1 cellular context compared by ENCODE assay signal in genomic region chr1:204726478-204726877, GRCh38.
TF ChIP-seq lines count a peak whose summit lies in the region.

No MANE protein-coding gene starts in this region.

TF ChIP-seq in WTC11, 78 proteins besides CTCF, POLR2A, EP300 and RAD21 (continued from another document):
- TF ChIP-seq, protein P1, sequence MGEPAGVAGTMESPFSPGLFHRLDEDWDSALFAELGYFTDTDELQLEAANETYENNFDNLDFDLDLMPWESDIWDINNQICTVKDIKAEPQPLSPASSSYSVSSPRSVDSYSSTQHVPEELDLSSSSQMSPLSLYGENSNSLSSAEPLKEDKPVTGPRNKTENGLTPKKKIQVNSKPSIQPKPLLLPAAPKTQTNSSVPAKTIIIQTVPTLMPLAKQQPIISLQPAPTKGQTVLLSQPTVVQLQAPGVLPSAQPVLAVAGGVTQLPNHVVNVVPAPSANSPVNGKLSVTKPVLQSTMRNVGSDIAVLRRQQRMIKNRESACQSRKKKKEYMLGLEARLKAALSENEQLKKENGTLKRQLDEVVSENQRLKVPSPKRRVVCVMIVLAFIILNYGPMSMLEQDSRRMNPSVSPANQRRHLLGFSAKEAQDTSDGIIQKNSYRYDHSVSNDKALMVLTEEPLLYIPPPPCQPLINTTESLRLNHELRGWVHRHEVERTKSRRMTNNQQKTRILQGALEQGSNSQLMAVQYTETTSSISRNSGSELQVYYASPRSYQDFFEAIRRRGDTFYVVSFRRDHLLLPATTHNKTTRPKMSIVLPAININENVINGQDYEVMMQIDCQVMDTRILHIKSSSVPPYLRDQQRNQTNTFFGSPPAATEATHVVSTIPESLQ (CRISPR knock-in tag; IDR thresholded peaks at IDR 0.05), result no peak
- TF ChIP-seq, protein P2, sequence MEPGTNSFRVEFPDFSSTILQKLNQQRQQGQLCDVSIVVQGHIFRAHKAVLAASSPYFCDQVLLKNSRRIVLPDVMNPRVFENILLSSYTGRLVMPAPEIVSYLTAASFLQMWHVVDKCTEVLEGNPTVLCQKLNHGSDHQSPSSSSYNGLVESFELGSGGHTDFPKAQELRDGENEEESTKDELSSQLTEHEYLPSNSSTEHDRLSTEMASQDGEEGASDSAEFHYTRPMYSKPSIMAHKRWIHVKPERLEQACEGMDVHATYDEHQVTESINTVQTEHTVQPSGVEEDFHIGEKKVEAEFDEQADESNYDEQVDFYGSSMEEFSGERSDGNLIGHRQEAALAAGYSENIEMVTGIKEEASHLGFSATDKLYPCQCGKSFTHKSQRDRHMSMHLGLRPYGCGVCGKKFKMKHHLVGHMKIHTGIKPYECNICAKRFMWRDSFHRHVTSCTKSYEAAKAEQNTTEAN (CRISPR knock-in tag; IDR thresholded peaks at IDR 0.05), result no peak
- TF ChIP-seq CDX4 (CRISPR knock-in tag; IDR thresholded peaks at IDR 0.05; ENCODE audit: borderline replicate concordance) (no peak), ESRRA (CRISPR knock-in tag; IDR thresholded peaks at IDR 0.05; ENCODE audit: borderline replicate concordance) (no peak), ZNF232 (CRISPR knock-in tag; IDR thresholded peaks at IDR 0.05) (no peak), ZNF425 (CRISPR knock-in tag; conservative IDR thresholded peaks at IDR 0.05) (no peak)
- TF ChIP-seq, protein P3, sequence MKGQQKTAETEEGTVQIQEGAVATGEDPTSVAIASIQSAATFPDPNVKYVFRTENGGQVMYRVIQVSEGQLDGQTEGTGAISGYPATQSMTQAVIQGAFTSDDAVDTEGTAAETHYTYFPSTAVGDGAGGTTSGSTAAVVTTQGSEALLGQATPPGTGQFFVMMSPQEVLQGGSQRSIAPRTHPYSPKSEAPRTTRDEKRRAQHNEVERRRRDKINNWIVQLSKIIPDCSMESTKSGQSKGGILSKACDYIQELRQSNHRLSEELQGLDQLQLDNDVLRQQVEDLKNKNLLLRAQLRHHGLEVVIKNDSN (CRISPR knock-in tag; IDR thresholded peaks at IDR 0.05), result no peak
- TF ChIP-seq, protein P4, sequence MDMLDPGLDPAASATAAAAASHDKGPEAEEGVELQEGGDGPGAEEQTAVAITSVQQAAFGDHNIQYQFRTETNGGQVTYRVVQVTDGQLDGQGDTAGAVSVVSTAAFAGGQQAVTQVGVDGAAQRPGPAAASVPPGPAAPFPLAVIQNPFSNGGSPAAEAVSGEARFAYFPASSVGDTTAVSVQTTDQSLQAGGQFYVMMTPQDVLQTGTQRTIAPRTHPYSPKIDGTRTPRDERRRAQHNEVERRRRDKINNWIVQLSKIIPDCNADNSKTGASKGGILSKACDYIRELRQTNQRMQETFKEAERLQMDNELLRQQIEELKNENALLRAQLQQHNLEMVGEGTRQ (CRISPR knock-in tag; IDR thresholded peaks at IDR 0.05), result no peak
